In genomic region chr6:170584954-170585498, GRCh38 we compare ENCODE assay signal across 1 cellular context.
TF ChIP-seq lines count a peak whose summit lies in the region.

No MANE protein-coding gene starts in this region.

TF ChIP-seq in HepG2, 621 proteins besides CTCF, POLR2A, EP300 and RAD21 (continued from another document):
- TF ChIP-seq SNAPC4 (CRISPR knock-in tag; IDR thresholded peaks at IDR 0.05), result 0 out of 2 replicates have a peak, but pooled peaks have one; percentile 71
- TF ChIP-seq, protein P1, sequence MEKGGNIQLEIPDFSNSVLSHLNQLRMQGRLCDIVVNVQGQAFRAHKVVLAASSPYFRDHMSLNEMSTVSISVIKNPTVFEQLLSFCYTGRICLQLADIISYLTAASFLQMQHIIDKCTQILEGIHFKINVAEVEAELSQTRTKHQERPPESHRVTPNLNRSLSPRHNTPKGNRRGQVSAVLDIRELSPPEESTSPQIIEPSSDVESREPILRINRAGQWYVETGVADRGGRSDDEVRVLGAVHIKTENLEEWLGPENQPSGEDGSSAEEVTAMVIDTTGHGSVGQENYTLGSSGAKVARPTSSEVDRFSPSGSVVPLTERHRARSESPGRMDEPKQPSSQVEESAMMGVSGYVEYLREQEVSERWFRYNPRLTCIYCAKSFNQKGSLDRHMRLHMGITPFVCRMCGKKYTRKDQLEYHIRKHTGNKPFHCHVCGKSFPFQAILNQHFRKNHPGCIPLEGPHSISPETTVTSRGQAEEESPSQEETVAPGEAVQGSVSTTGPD (CRISPR knock-in tag; IDR thresholded peaks at IDR 0.05), result no peak
- no peak for TF ChIP-seq REPIN1 (CRISPR knock-in tag; IDR thresholded peaks at IDR 0.05; ENCODE audit: borderline replicate concordance, low read depth)
